Comparison of ENCODE assay signal across 8 cellular contexts in the genomic region with DNA sequence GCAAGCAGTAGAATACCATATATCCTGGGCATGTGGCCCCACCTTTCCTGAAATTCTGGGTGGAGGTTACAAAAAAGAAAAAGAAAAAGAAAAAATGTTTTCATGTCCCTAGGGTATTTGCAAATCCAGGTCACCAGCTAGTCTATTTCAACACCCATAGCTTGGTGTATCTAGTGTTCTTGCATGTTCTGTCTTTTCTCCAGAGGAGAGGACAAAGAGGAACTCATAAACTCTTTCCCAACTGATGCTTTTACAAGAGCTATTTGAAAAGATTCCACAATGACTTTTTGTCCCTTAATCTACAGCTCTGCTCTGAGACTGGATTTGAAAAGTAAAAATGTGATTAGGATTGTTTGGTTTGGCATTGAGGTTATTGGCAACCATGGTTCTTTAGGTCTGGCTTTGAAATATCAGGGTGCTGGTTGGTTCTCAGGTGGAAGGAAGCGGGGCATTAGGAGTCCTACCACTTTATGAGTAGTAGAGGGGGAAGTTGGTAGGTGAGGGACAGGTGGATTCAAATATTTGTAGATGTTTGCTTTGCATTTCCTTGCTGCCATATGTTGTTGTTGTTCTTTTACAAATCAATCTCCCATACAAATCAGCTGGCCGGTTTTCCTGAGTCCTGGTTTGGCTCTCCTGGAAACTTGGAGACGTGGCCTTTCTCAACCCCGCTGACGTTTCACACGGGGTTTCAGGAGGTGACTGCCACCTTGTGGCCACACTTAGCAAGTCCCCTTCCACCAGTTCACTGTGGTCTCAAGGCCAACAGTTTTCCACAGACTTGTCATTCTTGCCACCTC.
DNase-seq lines count a peak whose midpoint lies in the region; ATAC-seq and TF ChIP-seq lines count a peak whose summit lies in the region.

No MANE protein-coding gene starts in this region.

- no peaks in the 10 kb centered on the region for H3K4me1 ChIP-seq in foreskin keratinocyte
- peaks cover 9 to 41% (median 24%) of the 10 kb centered on the region in 5 donors for H3K4me1 ChIP-seq in subcutaneous abdominal adipose tissue (ENCODE audit: control insufficient read depth in 5 of 5, insufficient read depth in 5 of 5, low read length in 5 of 5)

- H3K27me3 ChIP-seq in foreskin keratinocyte (no peaks in the 10 kb centered on the region), subcutaneous abdominal adipose tissue (ENCODE audit: control insufficient read depth in 5 of 5, insufficient read depth in 4 of 5, low read length in 5 of 5) (no peaks in the 10 kb centered on the region)

- TF ChIP-seq CTCF in foreskin keratinocyte (conservative IDR thresholded peaks at IDR 0.05), result peak; percentile 93

- H3K9ac ChIP-seq in subcutaneous abdominal adipose tissue (ENCODE audit: low read length in 5 of 5), result no peak overlapping the region

- no peaks in the 10 kb centered on the region for H3K36me3 ChIP-seq in subcutaneous abdominal adipose tissue (ENCODE audit: control insufficient read depth in 5 of 5, insufficient read depth in 5 of 5, low read length in 5 of 5)

- H3K4me3 ChIP-seq in subcutaneous abdominal adipose tissue (ENCODE audit: low read depth in 1 of 5, low read length in 5 of 5), result no peak overlapping the region

- ATAC-seq in GM19351 (IDR thresholded peaks at IDR 0.05; ENCODE audit: unreplicated experiment), result peak; percentile 72
- peak; percentile 86 for ATAC-seq in foreskin keratinocyte

- H3K27ac ChIP-seq in foreskin keratinocyte (no peak overlapping the region), subcutaneous abdominal adipose tissue (ENCODE audit: low read depth, low read length) (peak overlapping the region; percentile 79)

- peak in 10 of 14 donors; percentile 18 to 57 (median 36) for DNase-seq in C1 segment of cervical spinal cord (lab: John Stamatoyannopoulos, UW)
- DNase-seq in HUDEP-2 (lab: John Stamatoyannopoulos, UW; ENCODE audit: unreplicated experiment in 76 of 76), result peak in 40 of 76 experiments; percentile 2 to 54 (median 24)
- DNase-seq in RPMI7951 (ENCODE audit: low read depth), result peak; percentile 47
- DNase-seq in activated T-helper 1 cell treated with anti-CD3 and anti-CD28 coated beads, Interleukin-2, amount 50 U/mL, for 16 hours (ENCODE audit: low read depth in 1 of 2, low spot score in 1 of 2), result peak; percentile 35 to 43
- DNase-seq in foreskin keratinocyte, result peak in 1 of 2 donors; percentile 46
- peak; percentile 11 for DNase-seq in occipital lobe (lab: John Stamatoyannopoulos, UW)

- H3K9me3 ChIP-seq in subcutaneous abdominal adipose tissue (ENCODE audit: control insufficient read depth in 5 of 5, low read length in 5 of 5), result no peaks in the 10 kb centered on the region
